Comparison of ENCODE assay signal across 15 cellular contexts in genomic region chr1:158146739-158147138, GRCh38. TPM values are rescaled to one million over a fixed set of nuclear protein-coding genes. Genes with fewer than 3 reads are reported as not detected.
"Had no signal": no experiment of that assay in that cellular context is flagged by ENCODE, and none has a peak within 500 bp of the region (broad histone marks: within the 10 kb centered on the region; RNA-seq: fewer than 3 reads in every experiment).

No MANE protein-coding gene starts in this region.

- H3K27me3 Mint-ChIP-seq: activated naive CD8-positive, alpha-beta T cell treated with anti-CD3 and anti-CD28 coated beads, Interleukin-2, amount 50 U/mL, for 24 hours; effector memory CD8-positive, alpha-beta T cell had no signal

- H3K27ac Mint-ChIP-seq: activated naive CD8-positive, alpha-beta T cell treated with anti-CD3 and anti-CD28 coated beads, Interleukin-2, amount 50 U/mL, for 24 hours; activated T-helper 1 cell treated with anti-CD3 and anti-CD28 coated beads, Interleukin-12 subunit alpha, Interleukin-12 subunit beta, Interleukin-2, Interleukin-4 antibody, amounts not matched to agents 30 ng/mL and 10 ng/mL and 1 ng/mL, durations not matched to agents 14 hours and 24 hours and 36 hours; mesothelial cell of epicardium; WTC11 had no signal

- H3K36me3 Mint-ChIP-seq: mesothelial cell of epicardium, WTC11 had no signal

- H3K4me3 Mint-ChIP-seq: activated naive CD8-positive, alpha-beta T cell treated with anti-CD3 and anti-CD28 coated beads, Interleukin-2, amount 50 U/mL, for 24 hours; activated T-helper 1 cell treated with anti-CD3 and anti-CD28 coated beads, Interleukin-12 subunit alpha, Interleukin-12 subunit beta, Interleukin-2, Interleukin-4 antibody, amounts not matched to agents 30 ng/mL and 10 ng/mL and 1 ng/mL, durations not matched to agents 14 hours and 24 hours and 36 hours; effector memory CD8-positive, alpha-beta T cell; mesothelial cell of epicardium; neural crest cell; WTC11 had no signal

- H3K27me3 ChIP-seq: ascending aorta, tibial artery, uterus had no signal

- ATAC-seq: activated naive CD8-positive, alpha-beta T cell treated with anti-CD3 and anti-CD28 coated beads, Interleukin-2, amount 50 U/mL, for 24 hours; effector memory CD8-positive, alpha-beta T cell; WTC11 had no signal

- H3K36me3 ChIP-seq: ascending aorta, tibial artery, uterus had no signal

- DNase-seq: activated CD4-positive, alpha-beta T cell treated with anti-CD3 and anti-CD28 coated beads for 48 hours; activated naive CD4-positive, alpha-beta T cell; activated naive CD8-positive, alpha-beta T cell treated with anti-CD3 and anti-CD28 coated beads, Interleukin-2, amount 50 U/mL, for 24 hours; caudate nucleus; effector memory CD8-positive, alpha-beta T cell; kidney; T-helper 1 cell; tibial artery; uterus had no signal

- H3K9me3 ChIP-seq: ascending aorta, tibial artery, uterus had no signal

- H3K4me3 ChIP-seq: ascending aorta, tibial artery, uterus had no signal

- H3K9me3 Mint-ChIP-seq: activated naive CD8-positive, alpha-beta T cell treated with anti-CD3 and anti-CD28 coated beads, Interleukin-2, amount 50 U/mL, for 24 hours; activated T-helper 1 cell treated with anti-CD3 and anti-CD28 coated beads, Interleukin-12 subunit alpha, Interleukin-12 subunit beta, Interleukin-2, Interleukin-4 antibody, amounts not matched to agents 30 ng/mL and 10 ng/mL and 1 ng/mL, durations not matched to agents 14 hours and 24 hours and 36 hours; effector memory CD8-positive, alpha-beta T cell; mesothelial cell of epicardium had no signal

- H3K27ac ChIP-seq: ascending aorta had no signal

RNA-seq across cellular contexts. Expression of gene CD1D, which starts 34.0 kb away (rescaled TPM):
- total RNA-seq: activated T-helper 1 cell treated with anti-CD3 and anti-CD28 coated beads, Interleukin-12 subunit alpha, Interleukin-12 subunit beta, Interleukin-2, Interleukin-4 antibody, amounts not matched to agents 30 ng/mL and 10 ng/mL and 1 ng/mL, durations not matched to agents 14 hours and 24 hours and 36 hours; ascending aorta; neural crest cell; osteocyte had no signal
